ENCODE assay signal across 12 cellular contexts in genomic region chr9:72585737-72586136, GRCh38.
A peak's percentile ranks its signal among the peaks of the same experiment; 100 is the strongest.
DNase-seq lines count a peak whose midpoint lies in the region; ATAC-seq and TF ChIP-seq lines count a peak whose summit lies in the region.
"Had no signal": no experiment of that assay in that cellular context is flagged by ENCODE, and none has a peak within 500 bp of the region (broad histone marks: within the 10 kb centered on the region; RNA-seq: fewer than 3 reads in every experiment).

No MANE protein-coding gene starts in this region.

- no peak overlapping the region for H3K4me2 ChIP-seq in skeletal muscle satellite cell (ENCODE audit: low read length)

- H3K9me3 Mint-ChIP-seq in activated naive CD8-positive, alpha-beta T cell treated with anti-CD3 and anti-CD28 coated beads, Interleukin-2, amount 50 U/mL, for 24 hours, result no peaks in the 10 kb centered on the region
- H3K9me3 Mint-ChIP-seq: nephron had no signal

- peaks cover 46% of the 10 kb centered on the region for H3K4me1 Mint-ChIP-seq in activated naive CD8-positive, alpha-beta T cell treated with anti-CD3 and anti-CD28 coated beads, Interleukin-2, amount 50 U/mL, for 24 hours

- H3K27me3 ChIP-seq in esophagus muscularis mucosa (no peaks in the 10 kb centered on the region), skeletal muscle satellite cell (ENCODE audit: control insufficient read depth, insufficient read depth, low read length) (no peaks in the 10 kb centered on the region)

- H3K27ac Mint-ChIP-seq in activated naive CD8-positive, alpha-beta T cell treated with anti-CD3 and anti-CD28 coated beads, Interleukin-2, amount 50 U/mL, for 24 hours, result no peak overlapping the region

- TF ChIP-seq POLR2A in esophagus muscularis mucosa (IDR thresholded peaks at IDR 0.05; ENCODE audit: low read depth), result no peak

- no peak for ATAC-seq in activated naive CD8-positive, alpha-beta T cell treated with anti-CD3 and anti-CD28 coated beads, Interleukin-2, amount 50 U/mL, for 24 hours

- H3K27ac ChIP-seq in RWPE1, result peak overlapping the region; percentile 33; the same call in 1 of the 2 replicates
- H3K27ac ChIP-seq in esophagus muscularis mucosa (replicated peaks in 1 of 4), result peak overlapping the region in 3 of 4 donors; percentile 2 to 52 (median 52)

- no peaks in the 10 kb centered on the region for H3K36me3 Mint-ChIP-seq in activated naive CD8-positive, alpha-beta T cell treated with anti-CD3 and anti-CD28 coated beads, Interleukin-2, amount 50 U/mL, for 24 hours (ENCODE audit: low read depth)

- H3K36me3 ChIP-seq in esophagus muscularis mucosa, result no peaks in the 10 kb centered on the region
- H3K36me3 ChIP-seq in skeletal muscle satellite cell (ENCODE audit: insufficient read depth, low read length), result no peaks in the 10 kb centered on the region

- no peak overlapping the region for H3K4me3 ChIP-seq in esophagus muscularis mucosa
- H3K4me3 ChIP-seq in skeletal muscle satellite cell (ENCODE audit: low read length), result no peak overlapping the region

- H3K4me3 Mint-ChIP-seq in activated naive CD8-positive, alpha-beta T cell treated with anti-CD3 and anti-CD28 coated beads, Interleukin-2, amount 50 U/mL, for 24 hours, result no peak overlapping the region
- H3K4me3 Mint-ChIP-seq: nephron had no signal

- WGBS in esophagus muscularis mucosa, result 50% methylated on average over 6 of the region's 6 CpGs

- no peak for TF ChIP-seq EP300 in esophagus muscularis mucosa (IDR thresholded peaks at IDR 0.05)

- TF ChIP-seq CTCF in RWPE1 (conservative IDR thresholded peaks at IDR 0.05; ENCODE audit: low read depth) (no peak), esophagus muscularis mucosa (IDR thresholded peaks at IDR 0.05) (no peak)

- H3K9me3 ChIP-seq in esophagus muscularis mucosa (no peaks in the 10 kb centered on the region), skeletal muscle satellite cell (replicated peaks; ENCODE audit: low read length) (no peaks in the 10 kb centered on the region)

- CTCF ChIA-PET in RWPE1 (lab: Yijun Ruan, JAX), result interaction anchor here (0.7 to 1.0 kb wide), 2 partner anchors 10 to 305 kb away, joined by 3 to 5 read pairs; no protein-coding TSS in a partner anchor

- H3K9ac ChIP-seq in skeletal muscle satellite cell (ENCODE audit: low read depth, low read length), result peak overlapping the region; percentile 1

- H3K27me3 Mint-ChIP-seq in activated naive CD8-positive, alpha-beta T cell treated with anti-CD3 and anti-CD28 coated beads, Interleukin-2, amount 50 U/mL, for 24 hours, result no peaks in the 10 kb centered on the region

- H3K4me1 ChIP-seq in esophagus muscularis mucosa, result peaks cover 14 to 37% (median 31%) of the 10 kb centered on the region in 4 donors
- H3K4me1 ChIP-seq in skeletal muscle satellite cell (ENCODE audit: control insufficient read depth, insufficient read depth, low read length), result peaks cover 38% of the 10 kb centered on the region

- intact Hi-C loops in esophagus muscularis mucosa (cut with DNase I), result no loop called here

- POLR2A ChIA-PET in RWPE1 (lab: Yijun Ruan, JAX; ENCODE audit: low non-redundant PET), result no interaction called here

- DNase-seq in H4 (ENCODE audit: low spot score) (peak; percentile 66), RWPE1 (ENCODE audit: low spot score) (peak; percentile 26), esophagus muscularis mucosa (ENCODE audit: extremely low spot score) (no peak), COR-L47 (lab: John Stamatoyannopoulos, UW) (no peak), NCI-H1436 treated with DMSO at 0.1 percent for 48 hours (lab: John Stamatoyannopoulos, UW) (no peak)
- DNase-seq in activated naive CD8-positive, alpha-beta T cell treated with anti-CD3 and anti-CD28 coated beads, Interleukin-2, amount 50 U/mL, for 24 hours, result no peak
- DNase-seq: DMS79; NCI-H1092; NCI-H526; stimulated activated CD4-positive, alpha-beta T cell treated with anti-CD3 and anti-CD28 coated beads, Interleukin-12 subunit alpha, Interleukin-12 subunit beta, amount 100 ng/mL, for 4 hours had no signal

Comparison
In these comparisons a context has a peak if more than half of its experiments do, and no peak if none do; other contexts are left out.
1. DNase-seq: peak in H4 (single experiment) and RWPE1 (single experiment); none in esophagus muscularis mucosa (single experiment), activated naive CD8-positive, alpha-beta T cell treated with anti-CD3 and anti-CD28 coated beads, Interleukin-2, amount 50 U/mL, for 24 hours (single experiment), COR-L47 (single experiment) and NCI-H1436 treated with DMSO at 0.1 percent for 48 hours (single experiment).